Comparison of ENCODE assay signal across 8 cellular contexts in genomic region chr7:97179454-97180104, GRCh38.
DNase-seq lines count a peak whose midpoint lies in the region; ATAC-seq and TF ChIP-seq lines count a peak whose summit lies in the region.

No MANE protein-coding gene starts in this region.

- no peak overlapping the region for H3K27ac ChIP-seq in upper lobe of right lung

- TF ChIP-seq CTCF in AG09319 (IDR thresholded peaks at IDR 0.05; ENCODE audit: low read depth, low read length) (peak; percentile 84), nephron progenitor cell (IDR thresholded peaks at IDR 0.05) (peak; percentile 73), upper lobe of right lung (IDR thresholded peaks at IDR 0.05) (peak; percentile 84)

- no peaks in the 10 kb centered on the region for H3K9me3 Mint-ChIP-seq in activated CD4-positive, alpha-beta memory T cell treated with anti-CD3 and anti-CD28 coated beads for 36 hours
- H3K9me3 Mint-ChIP-seq in nephron progenitor cell: peaks cover 4% of the 10 kb centered on the region

- H3K27me3 ChIP-seq in upper lobe of right lung: no peaks in the 10 kb centered on the region

- peak; percentile 84 for ATAC-seq in GM18498 (IDR thresholded peaks at IDR 0.05; ENCODE audit: unreplicated experiment)
- ATAC-seq in HG03139 (IDR thresholded peaks at IDR 0.05; ENCODE audit: unreplicated experiment): peak; percentile 70
- ATAC-seq in upper lobe of right lung: peak; percentile 94

- POLR2A ChIA-PET in activated CD4-positive, alpha-beta memory T cell treated with anti-CD3 and anti-CD28 coated beads for 36 hours (lab: Charles Lee): no interaction called here

- no peaks in the 10 kb centered on the region for H3K9me3 ChIP-seq in upper lobe of right lung

- peaks cover 3% of the 10 kb centered on the region for H3K36me3 Mint-ChIP-seq in activated CD4-positive, alpha-beta memory T cell treated with anti-CD3 and anti-CD28 coated beads for 36 hours
- H3K36me3 Mint-ChIP-seq in nephron progenitor cell (ENCODE audit: low read depth): peaks cover 28% of the 10 kb centered on the region

- DNase-seq in AG09319 (ENCODE audit: extremely low read depth, low read depth): peak; percentile 32
- peak; percentile 44 to 66 for DNase-seq in NCI-H446 (lab: John Stamatoyannopoulos, UW)
- peak; percentile 54 for DNase-seq in activated CD4-positive, alpha-beta memory T cell treated with anti-CD3 and anti-CD28 coated beads for 36 hours
- DNase-seq in fibroblast of gingiva (ENCODE audit: low read depth): peak; percentile 56
- DNase-seq in nephron progenitor cell: peak; percentile 48
- DNase-seq in upper lobe of right lung: no peak

- intact Hi-C loops in activated CD4-positive, alpha-beta memory T cell treated with anti-CD3 and anti-CD28 coated beads for 36 hours (cut with micrococcal nuclease): loop anchor here (1.0 kb wide), 3 partner anchors 34 to 75 kb away; partner anchors contain the start of gene SDHAF3
- intact Hi-C loops in upper lobe of right lung (cut with DNase I): no loop called here

- no peak overlapping the region for H3K27ac Mint-ChIP-seq in activated CD4-positive, alpha-beta memory T cell treated with anti-CD3 and anti-CD28 coated beads for 36 hours
- no peak overlapping the region for H3K27ac Mint-ChIP-seq in nephron progenitor cell

- H3K4me3 ChIP-seq in upper lobe of right lung: no peak overlapping the region

- no peaks in the 10 kb centered on the region for H3K27me3 Mint-ChIP-seq in activated CD4-positive, alpha-beta memory T cell treated with anti-CD3 and anti-CD28 coated beads for 36 hours
- H3K27me3 Mint-ChIP-seq in nephron progenitor cell (ENCODE audit: low read depth, poor library complexity): no peaks in the 10 kb centered on the region

- CTCF ChIA-PET in activated CD4-positive, alpha-beta memory T cell treated with anti-CD3 and anti-CD28 coated beads for 36 hours (lab: Charles Lee): interaction anchor here (0.8 to 2.4 kb wide), 9 partner anchors 10 to 75 kb away, joined by 3 to 22 read pairs (median 5); partner anchors contain the start of gene SDHAF3

- peaks cover 3% of the 10 kb centered on the region for H3K4me1 Mint-ChIP-seq in activated CD4-positive, alpha-beta memory T cell treated with anti-CD3 and anti-CD28 coated beads for 36 hours (ENCODE audit: low read depth)
- no peaks in the 10 kb centered on the region for H3K4me1 Mint-ChIP-seq in nephron progenitor cell

- H3K36me3 ChIP-seq in upper lobe of right lung: no peaks in the 10 kb centered on the region

- no peak overlapping the region for H3K4me3 Mint-ChIP-seq in activated CD4-positive, alpha-beta memory T cell treated with anti-CD3 and anti-CD28 coated beads for 36 hours
- H3K4me3 Mint-ChIP-seq in nephron progenitor cell: no peak overlapping the region

- H3K4me1 ChIP-seq in upper lobe of right lung: no peaks in the 10 kb centered on the region
